Comparison of ENCODE assay signal across 22 cellular contexts in the genomic region with DNA sequence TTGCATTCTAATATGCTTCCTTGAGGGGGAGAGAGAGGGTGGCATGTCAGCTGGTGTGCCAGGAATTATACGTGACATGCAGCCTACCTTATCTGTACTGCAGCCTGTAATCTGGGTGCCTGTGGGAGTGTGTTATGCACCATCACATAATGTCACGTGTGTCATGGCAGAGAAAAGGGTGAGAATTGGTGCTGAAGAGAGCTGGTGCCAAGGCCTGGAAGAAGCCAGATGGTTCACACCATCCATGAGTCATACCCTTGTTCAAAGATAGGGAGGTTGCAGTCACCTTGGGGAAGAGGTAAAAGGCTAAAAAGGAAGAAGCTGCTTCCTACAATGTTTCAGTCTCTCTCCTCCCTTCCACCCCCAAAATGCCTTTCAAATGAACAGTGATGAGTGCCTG. TPM values are rescaled to one million over a fixed set of nuclear protein-coding genes. Genes with fewer than 3 reads are reported as not detected.
DNase-seq lines count a peak whose midpoint lies in the region; ATAC-seq lines count a peak whose summit lies in the region.
"Had no signal": no experiment of that assay in that cellular context is flagged by ENCODE, and none has a peak within 500 bp of the region (broad histone marks: within the 10 kb centered on the region; RNA-seq: fewer than 3 reads in every experiment).

No MANE protein-coding gene starts in this region.

- H3K27me3 Mint-ChIP-seq in T-helper 2 cell treated with Interferon-gamma antibody and Interleukin-4, amounts not matched to agents 5 μg/mL and 100 μg/mL, for 36 hours (ENCODE audit: low read depth), result no peaks in the 10 kb centered on the region
- H3K27me3 Mint-ChIP-seq in CD8-positive, alpha-beta memory T cell, result no peaks in the 10 kb centered on the region
- H3K27me3 Mint-ChIP-seq: progenitor cell of endocrine pancreas had no signal

- H3K9me3 ChIP-seq in CD8-positive, alpha-beta memory T cell (ENCODE audit: low read length), result no peaks in the 10 kb centered on the region
- H3K9me3 ChIP-seq: adrenal gland, BE2C, breast epithelium had no signal

- POLR2A ChIA-PET in CD8-positive, alpha-beta memory T cell (lab: Charles Lee), result no interaction called here

- H3K4me1 ChIP-seq in CD8-positive, alpha-beta memory T cell (ENCODE audit: insufficient read depth, low read length), result peaks cover 30% of the 10 kb centered on the region
- H3K4me1 ChIP-seq: BE2C had no signal

- peaks cover 58% of the 10 kb centered on the region for H3K36me3 Mint-ChIP-seq in T-helper 2 cell treated with Interferon-gamma antibody and Interleukin-4, amounts not matched to agents 5 μg/mL and 100 μg/mL, for 36 hours (ENCODE audit: low read depth)
- H3K36me3 Mint-ChIP-seq in CD8-positive, alpha-beta memory T cell, result peaks cover 18 to 85% (median 20%) of the 10 kb centered on the region in 3 donors
- H3K36me3 Mint-ChIP-seq in activated naive CD4-positive, alpha-beta T cell treated with anti-CD3 and anti-CD28 coated beads, Interleukin-2, amount 50 U/mL, for 72 hours, result peaks cover 22 to 38% of the 10 kb centered on the region in 2 donors

- H3K27ac Mint-ChIP-seq in T-helper 2 cell treated with Interferon-gamma antibody and Interleukin-4, amounts not matched to agents 5 μg/mL and 100 μg/mL, for 36 hours, result peak overlapping the region; percentile 36
- H3K27ac Mint-ChIP-seq in CD8-positive, alpha-beta memory T cell, result peak overlapping the region in 7 of 8 donors; percentile 12 to 70 (median 51)
- peak overlapping the region; percentile 45 to 83 for H3K27ac Mint-ChIP-seq in activated naive CD4-positive, alpha-beta T cell treated with anti-CD3 and anti-CD28 coated beads, Interleukin-2, amount 50 U/mL, for 72 hours
- H3K27ac Mint-ChIP-seq: nephron progenitor cell, progenitor cell of endocrine pancreas had no signal

- CTCF ChIA-PET in CD8-positive, alpha-beta memory T cell (lab: Charles Lee), result interaction anchor here (4.0 kb wide), 1 partner anchor 9 kb away, joined by 18 read pairs; no protein-coding TSS in a partner anchor

- H3K9me3 Mint-ChIP-seq in T-helper 2 cell treated with Interferon-gamma antibody and Interleukin-4, amounts not matched to agents 5 μg/mL and 100 μg/mL, for 36 hours, result no peaks in the 10 kb centered on the region
- no peaks in the 10 kb centered on the region for H3K9me3 Mint-ChIP-seq in CD8-positive, alpha-beta memory T cell
- H3K9me3 Mint-ChIP-seq in activated naive CD4-positive, alpha-beta T cell treated with anti-CD3 and anti-CD28 coated beads, Interleukin-2, amount 50 U/mL, for 72 hours, result no peaks in the 10 kb centered on the region
- H3K9me3 Mint-ChIP-seq: nephron progenitor cell had no signal

- H3K36me3 ChIP-seq in CD8-positive, alpha-beta memory T cell (ENCODE audit: insufficient read depth, low read length), result peaks cover 57% of the 10 kb centered on the region

- no peak overlapping the region for H3K27ac ChIP-seq in CD8-positive, alpha-beta memory T cell (ENCODE audit: low read depth, low read length)
- H3K27ac ChIP-seq: breast epithelium had no signal

- peaks cover 33% of the 10 kb centered on the region for H3K4me1 Mint-ChIP-seq in T-helper 2 cell treated with Interferon-gamma antibody and Interleukin-4, amounts not matched to agents 5 μg/mL and 100 μg/mL, for 36 hours (ENCODE audit: low read depth)
- H3K4me1 Mint-ChIP-seq in CD8-positive, alpha-beta memory T cell, result peaks cover 37 to 50% (median 45%) of the 10 kb centered on the region in 3 donors

- H3K4me3 Mint-ChIP-seq in T-helper 2 cell treated with Interferon-gamma antibody and Interleukin-4, amounts not matched to agents 5 μg/mL and 100 μg/mL, for 36 hours, result no peak overlapping the region
- peak overlapping the region in 2 of 7 donors; percentile 28 to 46 for H3K4me3 Mint-ChIP-seq in CD8-positive, alpha-beta memory T cell
- H3K4me3 Mint-ChIP-seq: nephron progenitor cell had no signal

- no peak overlapping the region for H3K4me3 ChIP-seq in CD8-positive, alpha-beta memory T cell (ENCODE audit: low read length)
- H3K4me3 ChIP-seq: adrenal gland, breast epithelium had no signal

- no peaks in the 10 kb centered on the region for H3K27me3 ChIP-seq in CD8-positive, alpha-beta memory T cell (ENCODE audit: insufficient read depth, low read length, poor library complexity, severe bottlenecking)
- H3K27me3 ChIP-seq: adrenal gland, BE2C, breast epithelium had no signal

- DNase-seq in T-helper 2 cell treated with Interferon-gamma antibody and Interleukin-4, amounts not matched to agents 5 μg/mL and 100 μg/mL, for 36 hours (ENCODE audit: low spot score), result no peak
- DNase-seq in T-helper 2 cell (no peak), kidney tubule cell (ENCODE audit: low spot score) (peak; percentile 12), SKM-1 (lab: John Stamatoyannopoulos, UW; ENCODE audit: unreplicated experiment) (no peak), NCI-H1930 (lab: John Stamatoyannopoulos, UW) (no peak)
- no peak for DNase-seq in CD8-positive, alpha-beta memory T cell
- DNase-seq in activated naive CD4-positive, alpha-beta T cell treated with anti-CD3 and anti-CD28 coated beads, Interleukin-2, amount 50 U/mL, for 72 hours (ENCODE audit: low spot score in 2 of 2), result no peak
- DNase-seq: 8988T; BE2C; foreskin melanocyte; kidney glomerular epithelial cell; mesenchymal stem cell; NCI-H1092; NCI-H526; nephron progenitor cell; SIG-M5; stimulated activated CD4-positive, alpha-beta T cell treated with anti-CD3 and anti-CD28 coated beads, Interleukin-4, amount 100 ng/mL, for 1 hour had no signal

- ATAC-seq in activated naive CD4-positive, alpha-beta T cell treated with anti-CD3 and anti-CD28 coated beads, Interleukin-2, amount 50 U/mL, for 72 hours, result peak; percentile 72 to 80
- no peak for ATAC-seq in HG03139 (IDR thresholded peaks at IDR 0.05; ENCODE audit: unreplicated experiment)

RNA-seq across cellular contexts. Expression of a gene that starts 5.3 kb away (rescaled TPM):
- total RNA-seq in CD8-positive, alpha-beta memory T cell, result 10 to 100 TPM; 46.8 to 50.2 TPM
- polyA plus RNA-seq in CD8-positive, alpha-beta memory T cell, result 27.0 TPM
- total RNA-seq in activated naive CD4-positive, alpha-beta T cell treated with anti-CD3 and anti-CD28 coated beads, Interleukin-2, amount 50 U/mL, for 72 hours, result 10 to 100 TPM; 24.3 to 37.0 TPM

RNA-seq across cellular contexts. Expression of a gene that starts 12.9 kb away (rescaled TPM):
- total RNA-seq in CD8-positive, alpha-beta memory T cell, result 10 to 100 TPM; 30.5 to 32.1 TPM
- 25.8 TPM for polyA plus RNA-seq in CD8-positive, alpha-beta memory T cell
- total RNA-seq in activated naive CD4-positive, alpha-beta T cell treated with anti-CD3 and anti-CD28 coated beads, Interleukin-2, amount 50 U/mL, for 72 hours, result 10 to 100 TPM; 34.8 to 58.0 TPM

RNA-seq across cellular contexts. Expression of a gene that starts 32.9 kb away (rescaled TPM):
- 10 to 100 TPM; 27.0 to 27.4 TPM for total RNA-seq in CD8-positive, alpha-beta memory T cell
- 2.9 TPM for polyA plus RNA-seq in CD8-positive, alpha-beta memory T cell
- 10 to 100 TPM; 23.8 to 45.1 TPM for total RNA-seq in activated naive CD4-positive, alpha-beta T cell treated with anti-CD3 and anti-CD28 coated beads, Interleukin-2, amount 50 U/mL, for 72 hours

RNA-seq across cellular contexts. Expression of a gene that starts 33.2 kb away (rescaled TPM):
- under 1 TPM in 1 of 2 experiments, not detected in 1; 0.16 TPM for total RNA-seq in CD8-positive, alpha-beta memory T cell
- polyA plus RNA-seq in CD8-positive, alpha-beta memory T cell, result not detected
- under 1 TPM in 1 of 2 donors, not detected in 1; 0.11 TPM for total RNA-seq in activated naive CD4-positive, alpha-beta T cell treated with anti-CD3 and anti-CD28 coated beads, Interleukin-2, amount 50 U/mL, for 72 hours
- total RNA-seq: breast epithelium, endothelial cell of umbilical vein had no signal
- polyA plus RNA-seq: endothelial cell of umbilical vein had no signal

RNA-seq across cellular contexts. Expression of a gene that starts 55.4 kb away (rescaled TPM):
- 10 to 100 TPM; 57.0 to 58.8 TPM for total RNA-seq in CD8-positive, alpha-beta memory T cell
- polyA plus RNA-seq in CD8-positive, alpha-beta memory T cell, result 64.4 TPM
- total RNA-seq in activated naive CD4-positive, alpha-beta T cell treated with anti-CD3 and anti-CD28 coated beads, Interleukin-2, amount 50 U/mL, for 72 hours, result 10 to 100 TPM; 47.5 to 92.3 TPM
